8 cellular contexts compared by ENCODE assay signal in genomic region chr22:50506611-50507420, GRCh38. TPM values are rescaled to one million over a fixed set of nuclear protein-coding genes. Genes with fewer than 3 reads are reported as not detected.
DNase-seq lines count a peak whose midpoint lies in the region; ATAC-seq and TF ChIP-seq lines count a peak whose summit lies in the region.

No MANE protein-coding gene starts in this region.

- H3K9me3 Mint-ChIP-seq in activated T-helper 1 cell treated with anti-CD3 and anti-CD28 coated beads, Interleukin-12 subunit alpha, Interleukin-12 subunit beta, Interleukin-2, Interleukin-4 antibody, amounts not matched to agents 30 ng/mL and 10 ng/mL and 1 ng/mL, durations not matched to agents 14 hours and 24 hours and 36 hours, result no peaks in the 10 kb centered on the region

- peaks cover 7% of the 10 kb centered on the region for H3K36me3 Mint-ChIP-seq in activated T-helper 1 cell treated with anti-CD3 and anti-CD28 coated beads, Interleukin-12 subunit alpha, Interleukin-12 subunit beta, Interleukin-2, Interleukin-4 antibody, amounts not matched to agents 30 ng/mL and 10 ng/mL and 1 ng/mL, durations not matched to agents 14 hours and 24 hours and 36 hours (ENCODE audit: low read depth)

- H3K27me3 ChIP-seq in right atrium auricular region, result no peaks in the 10 kb centered on the region
- H3K27me3 ChIP-seq in skeletal muscle satellite cell (ENCODE audit: control insufficient read depth, insufficient read depth, low read length), result no peaks in the 10 kb centered on the region

- peak overlapping the region; percentile 82 for H3K27ac Mint-ChIP-seq in activated T-helper 1 cell treated with anti-CD3 and anti-CD28 coated beads, Interleukin-12 subunit alpha, Interleukin-12 subunit beta, Interleukin-2, Interleukin-4 antibody, amounts not matched to agents 30 ng/mL and 10 ng/mL and 1 ng/mL, durations not matched to agents 14 hours and 24 hours and 36 hours

- H3K27ac ChIP-seq in right atrium auricular region, result peak overlapping the region; percentile 87 to 89

- peaks cover 13% of the 10 kb centered on the region for H3K4me1 Mint-ChIP-seq in activated T-helper 1 cell treated with anti-CD3 and anti-CD28 coated beads, Interleukin-12 subunit alpha, Interleukin-12 subunit beta, Interleukin-2, Interleukin-4 antibody, amounts not matched to agents 30 ng/mL and 10 ng/mL and 1 ng/mL, durations not matched to agents 14 hours and 24 hours and 36 hours (ENCODE audit: low read depth)

- peak overlapping the region; percentile 96 for H3K4me3 Mint-ChIP-seq in activated T-helper 1 cell treated with anti-CD3 and anti-CD28 coated beads, Interleukin-12 subunit alpha, Interleukin-12 subunit beta, Interleukin-2, Interleukin-4 antibody, amounts not matched to agents 30 ng/mL and 10 ng/mL and 1 ng/mL, durations not matched to agents 14 hours and 24 hours and 36 hours

- peak overlapping the region; percentile 100 for H3K4me2 ChIP-seq in skeletal muscle satellite cell (ENCODE audit: low read length)

- ATAC-seq in HG03045 (IDR thresholded peaks at IDR 0.05; ENCODE audit: unreplicated experiment), result peak; percentile 4

- H3K36me3 ChIP-seq in right atrium auricular region (peaks cover 32% of the 10 kb centered on the region), skeletal muscle satellite cell (ENCODE audit: insufficient read depth, low read length) (peaks cover 25% of the 10 kb centered on the region)

- peak; percentile 15 for DNase-seq in Daoy (ENCODE audit: low read depth)
- DNase-seq in activated T-helper 1 cell treated with anti-CD3 and anti-CD28 coated beads, Interleukin-12 subunit alpha, Interleukin-12 subunit beta, Interleukin-2, Interleukin-4 antibody, amounts not matched to agents 30 ng/mL and 10 ng/mL and 1 ng/mL, durations not matched to agents 14 hours and 24 hours and 36 hours (ENCODE audit: low spot score), result no peak
- DNase-seq in right atrium auricular region (ENCODE audit: low spot score), result no peak
- no peak for DNase-seq in NCI-H1930 (lab: John Stamatoyannopoulos, UW)
- no peak for DNase-seq in DMS153 treated with DMSO at 0.1 percent for 48 hours (lab: John Stamatoyannopoulos, UW; ENCODE audit: unreplicated experiment)
- DNase-seq in NCI-H187 treated with DMSO at 0.1 percent for 48 hours (lab: John Stamatoyannopoulos, UW), result no peak

- H3K9ac ChIP-seq in skeletal muscle satellite cell (ENCODE audit: low read depth, low read length), result peak overlapping the region; percentile 96

- TF ChIP-seq CTCF in right atrium auricular region (IDR thresholded peaks at IDR 0.05), result no peak

- H3K9me3 ChIP-seq in right atrium auricular region (no peaks in the 10 kb centered on the region), skeletal muscle satellite cell (replicated peaks; ENCODE audit: low read length) (no peaks in the 10 kb centered on the region)

- H3K27me3 Mint-ChIP-seq in activated T-helper 1 cell treated with anti-CD3 and anti-CD28 coated beads, Interleukin-12 subunit alpha, Interleukin-12 subunit beta, Interleukin-2, Interleukin-4 antibody, amounts not matched to agents 30 ng/mL and 10 ng/mL and 1 ng/mL, durations not matched to agents 14 hours and 24 hours and 36 hours (ENCODE audit: insufficient read depth), result no peaks in the 10 kb centered on the region

- intact Hi-C loops in activated T-helper 1 cell treated with anti-CD3 and anti-CD28 coated beads, Interleukin-12 subunit alpha, Interleukin-12 subunit beta, Interleukin-2, Interleukin-4 antibody, amounts not matched to agents 30 ng/mL and 10 ng/mL and 1 ng/mL, durations not matched to agents 14 hours and 24 hours and 36 hours (cut with micrococcal nuclease), result loop anchor here (1.0 kb wide), 2 partner anchors 26 to 32 kb away; partner anchors contain the start of genes ADM2 and SBF1

- peak overlapping the region; percentile 85 to 91 for H3K4me3 ChIP-seq in right atrium auricular region
- peak overlapping the region; percentile 92 for H3K4me3 ChIP-seq in skeletal muscle satellite cell (ENCODE audit: low read length)

- H3K4me1 ChIP-seq in right atrium auricular region (peaks cover 0 to 33% of the 10 kb centered on the region in 2 donors), skeletal muscle satellite cell (ENCODE audit: control insufficient read depth, insufficient read depth, low read length) (peaks cover 17% of the 10 kb centered on the region)

RNA-seq across cellular contexts. Expression of gene LMF2, which starts 0.7 kb away (rescaled TPM):
- 13.9 and 25.4 TPM in 2 replicates for total RNA-seq in Daoy (2014; rRNA removed; shearing (Covaris generic))
- 79.5 and 81.2 TPM in 2 replicates for total RNA-seq in activated T-helper 1 cell treated with anti-CD3 and anti-CD28 coated beads, Interleukin-12 subunit alpha, Interleukin-12 subunit beta, Interleukin-2, Interleukin-4 antibody, amounts not matched to agents 30 ng/mL and 10 ng/mL and 1 ng/mL, durations not matched to agents 14 hours and 24 hours and 36 hours
- total RNA-seq in right atrium auricular region, result 10 to 100 TPM; 30.1 to 33.8 TPM
- total RNA-seq in skeletal muscle satellite cell (2012; rRNA removed), result 39.8 and 53.3 TPM in 2 replicates

RNA-seq across cellular contexts. Expression of gene NCAPH2, which starts 1.2 kb away (rescaled TPM):
- total RNA-seq in Daoy (2014; rRNA removed; shearing (Covaris generic)), result 70.7 and 85.0 TPM in 2 replicates
- 133 and 134 TPM in 2 replicates for total RNA-seq in activated T-helper 1 cell treated with anti-CD3 and anti-CD28 coated beads, Interleukin-12 subunit alpha, Interleukin-12 subunit beta, Interleukin-2, Interleukin-4 antibody, amounts not matched to agents 30 ng/mL and 10 ng/mL and 1 ng/mL, durations not matched to agents 14 hours and 24 hours and 36 hours
- 10 to 100 TPM; 19.5 to 33.4 TPM for total RNA-seq in right atrium auricular region
- 34.0 and 40.6 TPM in 2 replicates for total RNA-seq in skeletal muscle satellite cell (2012; rRNA removed)

RNA-seq across cellular contexts. Expression of gene SCO2, which starts 18.6 kb away (rescaled TPM):
- 9.4 and 11.5 TPM in 2 replicates for total RNA-seq in Daoy (2014; rRNA removed; shearing (Covaris generic))
- total RNA-seq in activated T-helper 1 cell treated with anti-CD3 and anti-CD28 coated beads, Interleukin-12 subunit alpha, Interleukin-12 subunit beta, Interleukin-2, Interleukin-4 antibody, amounts not matched to agents 30 ng/mL and 10 ng/mL and 1 ng/mL, durations not matched to agents 14 hours and 24 hours and 36 hours, result 8.7 and 14.8 TPM in 2 replicates
- under 1 TPM in 1 of 2 donors, not detected in 1; 0.94 TPM for total RNA-seq in right atrium auricular region
- total RNA-seq in skeletal muscle satellite cell (2012; rRNA removed), result 6.6 and 7.4 TPM in 2 replicates

RNA-seq across cellular contexts. Expression of gene MIOX, which starts 20.2 kb away (rescaled TPM):
- not detected in 2 replicates for total RNA-seq in Daoy (2014; rRNA removed; shearing (Covaris generic))
- total RNA-seq in activated T-helper 1 cell treated with anti-CD3 and anti-CD28 coated beads, Interleukin-12 subunit alpha, Interleukin-12 subunit beta, Interleukin-2, Interleukin-4 antibody, amounts not matched to agents 30 ng/mL and 10 ng/mL and 1 ng/mL, durations not matched to agents 14 hours and 24 hours and 36 hours, result 0.29 TPM in 1 of 2 replicates, not detected in the other
- not detected for total RNA-seq in right atrium auricular region
- total RNA-seq in skeletal muscle satellite cell (2012; rRNA removed), result not detected in 2 replicates

RNA-seq across cellular contexts. Expression of gene TYMP, which starts 23.0 kb away (rescaled TPM):
- 5.1 and 5.3 TPM in 2 replicates for total RNA-seq in Daoy (2014; rRNA removed; shearing (Covaris generic))
- total RNA-seq in activated T-helper 1 cell treated with anti-CD3 and anti-CD28 coated beads, Interleukin-12 subunit alpha, Interleukin-12 subunit beta, Interleukin-2, Interleukin-4 antibody, amounts not matched to agents 30 ng/mL and 10 ng/mL and 1 ng/mL, durations not matched to agents 14 hours and 24 hours and 36 hours, result 57.2 and 59.9 TPM in 2 replicates
- 10 to 100 TPM in 1 of 2 donors, 1 to 10 TPM in 1; 9.1 to 35.8 TPM for total RNA-seq in right atrium auricular region
- 27.9 and 46.7 TPM in 2 replicates for total RNA-seq in skeletal muscle satellite cell (2012; rRNA removed)
